In the genomic region with DNA sequence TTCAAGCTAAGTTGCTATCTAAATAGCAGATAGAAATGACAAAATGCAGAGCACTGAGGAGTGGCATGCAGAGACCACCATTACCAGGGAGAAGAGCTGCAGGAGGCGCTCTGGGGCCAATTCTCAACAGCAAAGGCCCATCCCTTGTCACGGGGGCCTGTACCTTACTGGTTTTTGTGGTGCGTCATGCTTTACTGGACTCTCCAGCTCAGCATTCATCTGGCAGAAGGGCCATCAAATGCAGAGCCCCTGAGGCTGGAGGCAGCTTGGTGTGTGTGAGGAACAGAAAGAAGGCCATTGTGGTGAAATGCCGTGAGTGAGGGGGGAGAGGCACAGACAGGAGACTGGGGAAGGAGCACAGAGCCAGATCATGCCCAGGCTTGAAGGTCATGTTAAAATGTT, we compare ENCODE assay signal across 20 cellular contexts.
"Had no signal": no experiment of that assay in that cellular context is flagged by ENCODE, and none has a peak within 500 bp of the region (broad histone marks: within the 10 kb centered on the region; RNA-seq: fewer than 3 reads in every experiment).

No MANE protein-coding gene starts in this region.

- DNase-seq: activated B cell treated with CpG ODN at 0.5 μM for 24 hours; activated CD4-positive, alpha-beta T cell treated with anti-CD3 and anti-CD28 coated beads for 48 hours; activated CD8-positive, alpha-beta memory T cell treated with anti-CD3 and anti-CD28 coated beads, Interleukin-2, amount 50 U/mL, for 48 hours; activated naive CD4-positive, alpha-beta T cell; activated naive CD8-positive, alpha-beta T cell treated with anti-CD3 and anti-CD28 coated beads, Interleukin-2, amount 50 U/mL, for 24 hours; aorta; effector memory CD4-positive, alpha-beta T cell; gastrocnemius medialis; heart left ventricle; naive thymus-derived CD8-positive, alpha-beta T cell; nucleus accumbens; stimulated activated CD4-positive, alpha-beta T cell treated with anti-CD3 and anti-CD28 coated beads, Interleukin-15, amount 100 ng/mL, for 24 hours; stimulated activated CD4-positive, alpha-beta T cell treated with anti-CD3 and anti-CD28 coated beads, Interleukin-4, amount 100 ng/mL, for 1 hour; stimulated activated naive CD4-positive, alpha-beta T cell treated with Interleukin-2 at 50 U/mL for 16 hours; SW 1271; transverse colon had no signal

- H3K4me3 ChIP-seq: gastrocnemius medialis, heart left ventricle, right atrium auricular region, skin epidermis, transverse colon had no signal

- H3K27me3 Mint-ChIP-seq: activated B cell treated with CpG ODN at 0.5 μM for 24 hours; activated naive CD8-positive, alpha-beta T cell treated with anti-CD3 and anti-CD28 coated beads, Interleukin-2, amount 50 U/mL, for 24 hours; dendritic cell treated with granulocyte-macrophage colony-stimulating factor and Interleukin-4, amounts not matched to agents 40 ng/mL and 50 ng/mL, for 4 days had no signal

- H3K4me1 Mint-ChIP-seq: activated B cell treated with CpG ODN at 0.5 μM for 24 hours had no signal

- H3K9me3 Mint-ChIP-seq: activated naive CD8-positive, alpha-beta T cell treated with anti-CD3 and anti-CD28 coated beads, Interleukin-2, amount 50 U/mL, for 24 hours; dendritic cell treated with granulocyte-macrophage colony-stimulating factor and Interleukin-4, amounts not matched to agents 40 ng/mL and 50 ng/mL, for 4 days had no signal

- H3K36me3 ChIP-seq: gastrocnemius medialis, heart left ventricle, right atrium auricular region, transverse colon had no signal

- H3K27me3 ChIP-seq: gastrocnemius medialis, heart left ventricle, right atrium auricular region, transverse colon had no signal

- H3K27ac Mint-ChIP-seq: activated B cell treated with CpG ODN at 0.5 μM for 24 hours; activated naive CD8-positive, alpha-beta T cell treated with anti-CD3 and anti-CD28 coated beads, Interleukin-2, amount 50 U/mL, for 24 hours; dendritic cell treated with granulocyte-macrophage colony-stimulating factor and Interleukin-4, amounts not matched to agents 40 ng/mL and 50 ng/mL, for 4 days; naive thymus-derived CD8-positive, alpha-beta T cell had no signal

- H3K4me3 Mint-ChIP-seq: activated B cell treated with CpG ODN at 0.5 μM for 24 hours; activated naive CD8-positive, alpha-beta T cell treated with anti-CD3 and anti-CD28 coated beads, Interleukin-2, amount 50 U/mL, for 24 hours; dendritic cell treated with granulocyte-macrophage colony-stimulating factor and Interleukin-4, amounts not matched to agents 40 ng/mL and 50 ng/mL, for 4 days; naive thymus-derived CD8-positive, alpha-beta T cell had no signal

- H3K27ac ChIP-seq: gastrocnemius medialis, heart left ventricle, right atrium auricular region, transverse colon had no signal

- H3K4me1 ChIP-seq: right atrium auricular region had no signal

- ATAC-seq: activated naive CD8-positive, alpha-beta T cell treated with anti-CD3 and anti-CD28 coated beads, Interleukin-2, amount 50 U/mL, for 24 hours; gastrocnemius medialis; heart left ventricle; left lobe of liver; naive thymus-derived CD8-positive, alpha-beta T cell had no signal

- H3K9me3 ChIP-seq: gastrocnemius medialis, heart left ventricle, right atrium auricular region, transverse colon had no signal

- H3K36me3 Mint-ChIP-seq: naive thymus-derived CD8-positive, alpha-beta T cell had no signal
